Comparison of ENCODE assay signal across 1 cellular context in the genomic region with DNA sequence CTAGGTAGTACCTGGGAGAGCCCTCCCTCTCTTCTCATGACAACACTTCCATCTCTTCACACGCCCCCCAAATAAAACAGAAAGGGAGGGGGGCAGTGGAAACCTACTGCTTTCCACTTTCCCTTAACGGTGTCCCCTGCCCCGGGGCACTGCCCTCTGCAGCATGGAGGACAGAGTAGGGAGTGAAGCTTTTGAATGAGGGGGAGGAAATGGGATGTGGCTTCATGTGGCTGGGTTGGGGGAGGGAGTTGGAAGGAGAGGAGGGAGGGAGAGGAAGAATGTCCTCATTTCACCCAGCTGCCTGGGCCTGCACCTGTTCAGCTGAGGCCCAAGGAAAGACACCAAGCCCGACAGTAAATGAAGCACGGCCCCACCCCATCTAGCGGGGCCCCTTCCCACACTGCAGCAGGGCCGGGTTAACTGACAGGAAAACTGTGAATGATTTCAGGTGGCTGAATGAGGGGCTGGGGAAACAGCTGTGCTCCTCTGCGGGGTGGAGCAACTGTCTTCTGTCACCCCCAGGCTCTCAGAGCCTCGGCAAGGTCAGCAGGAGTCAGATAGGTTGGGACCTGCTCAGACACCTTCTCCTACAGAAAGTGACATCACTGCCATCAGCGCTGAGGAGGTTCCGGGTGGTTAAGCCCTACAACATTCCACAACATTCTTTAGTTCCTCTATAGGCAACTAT.
TF ChIP-seq lines count a peak whose summit lies in the region.

No MANE protein-coding gene starts in this region.

TF ChIP-seq in H1, 55 proteins besides CTCF, POLR2A, EP300 and RAD21:
- TF ChIP-seq TCF12 (IDR thresholded peaks at IDR 0.05; ENCODE audit: low read depth, low read length) (0 out of 2 replicates have a peak, but pooled peaks have one; percentile 32), CBX5 (IDR thresholded peaks at IDR 0.05; ENCODE audit: low read depth, low read length) (no peak)
